8 cellular contexts compared by ENCODE assay signal in genomic region chr6:43428112-43428570, GRCh38. TPM values are rescaled to one million over a fixed set of nuclear protein-coding genes. Genes with fewer than 3 reads are reported as not detected.
DNase-seq lines count a peak whose midpoint lies in the region; ATAC-seq and TF ChIP-seq lines count a peak whose summit lies in the region.

No MANE protein-coding gene starts in this region.

- peak overlapping the region; percentile 66 to 81 for H3K4me3 ChIP-seq in gastroesophageal sphincter
- peak overlapping the region; percentile 95 for H3K4me3 ChIP-seq in skeletal muscle satellite cell (ENCODE audit: low read length)

- H3K9me3 Mint-ChIP-seq in activated CD8-positive, alpha-beta memory T cell treated with anti-CD3 and anti-CD28 coated beads, Interleukin-2, amount 10 ng/mL, durations not matched to agents 7 days and 5 days (ENCODE audit: low read depth) = no peaks in the 10 kb centered on the region
- H3K9me3 Mint-ChIP-seq in T-cell = no peaks in the 10 kb centered on the region

- H3K4me1 Mint-ChIP-seq in activated CD8-positive, alpha-beta memory T cell treated with anti-CD3 and anti-CD28 coated beads, Interleukin-2, amount 10 ng/mL, durations not matched to agents 7 days and 5 days = peaks cover 22% of the 10 kb centered on the region
- peaks cover 28 to 36% (median 31%) of the 10 kb centered on the region in 3 donors for H3K4me1 Mint-ChIP-seq in T-cell

- TF ChIP-seq POLR2A in gastroesophageal sphincter (IDR thresholded peaks at IDR 0.05) = no peak

- H3K9ac ChIP-seq in skeletal muscle satellite cell (ENCODE audit: low read depth, low read length) = peak overlapping the region; percentile 88

- CTCF ChIA-PET in activated CD8-positive, alpha-beta memory T cell treated with anti-CD3 and anti-CD28 coated beads, Interleukin-2, amount 10 ng/mL, durations not matched to agents 7 days and 5 days (lab: Charles Lee) = interaction anchor here (1.0 to 2.0 kb wide), 7 partner anchors 15 to 165 kb away, joined by 3 to 8 read pairs (median 6); partner anchors contain the start of gene DLK2
- CTCF ChIA-PET in T-cell (lab: Charles Lee) = interaction anchor here in 1 of 2 donors (0.8 to 1.5 kb wide), 2 partner anchors 41 to 78 kb away, joined by 5 to 8 read pairs; no protein-coding TSS in a partner anchor

- H3K36me3 ChIP-seq in gastroesophageal sphincter = peaks cover 0 to 22% of the 10 kb centered on the region in 2 donors
- peaks cover 16% of the 10 kb centered on the region for H3K36me3 ChIP-seq in skeletal muscle satellite cell (ENCODE audit: insufficient read depth, low read length)

- POLR2A ChIA-PET in T-cell (lab: Charles Lee) = interaction anchor here in 1 of 2 donors (0.6 kb wide), 1 partner anchor 768 kb away, joined by 6 read pairs; no protein-coding TSS in a partner anchor

- H3K27me3 Mint-ChIP-seq in activated CD8-positive, alpha-beta memory T cell treated with anti-CD3 and anti-CD28 coated beads, Interleukin-2, amount 10 ng/mL, durations not matched to agents 7 days and 5 days = no peaks in the 10 kb centered on the region
- H3K27me3 Mint-ChIP-seq in T-cell = no peaks in the 10 kb centered on the region

- WGBS in gastroesophageal sphincter (ENCODE audit: low coverage in 1 of 2), 2 donors = 21 to 27% methylated on average over 5 to 7 of the region's 12 CpGs

- H3K36me3 Mint-ChIP-seq in activated CD8-positive, alpha-beta memory T cell treated with anti-CD3 and anti-CD28 coated beads, Interleukin-2, amount 10 ng/mL, durations not matched to agents 7 days and 5 days = peaks cover 3% of the 10 kb centered on the region
- H3K36me3 Mint-ChIP-seq in T-cell = peaks cover 3% of the 10 kb centered on the region

- peak overlapping the region; percentile 96 for H3K27ac Mint-ChIP-seq in activated CD8-positive, alpha-beta memory T cell treated with anti-CD3 and anti-CD28 coated beads, Interleukin-2, amount 10 ng/mL, durations not matched to agents 7 days and 5 days
- H3K27ac Mint-ChIP-seq in T-cell = peak overlapping the region; percentile 94

- H3K4me2 ChIP-seq in skeletal muscle satellite cell (ENCODE audit: low read length) = peak overlapping the region; percentile 90

- H3K9me3 ChIP-seq in gastroesophageal sphincter (no peaks in the 10 kb centered on the region), skeletal muscle satellite cell (replicated peaks; ENCODE audit: low read length) (no peaks in the 10 kb centered on the region)

- TF ChIP-seq EP300 in gastroesophageal sphincter (IDR thresholded peaks at IDR 0.05) = no peak

- peak overlapping the region; percentile 96 for H3K4me3 Mint-ChIP-seq in activated CD8-positive, alpha-beta memory T cell treated with anti-CD3 and anti-CD28 coated beads, Interleukin-2, amount 10 ng/mL, durations not matched to agents 7 days and 5 days
- peak overlapping the region; percentile 92 to 94 (median 92) for H3K4me3 Mint-ChIP-seq in T-cell

- no peak for DNase-seq in activated CD8-positive, alpha-beta memory T cell treated with anti-CD3 and anti-CD28 coated beads, Interleukin-2, amount 10 ng/mL, durations not matched to agents 7 days and 5 days
- no peak for DNase-seq in activated CD8-positive, alpha-beta memory T cell treated with anti-CD3 and anti-CD28 coated beads, Interleukin-2, amount 50 U/mL, for 48 hours
- DNase-seq in T-cell = peak in 2 of 34 experiments; percentile 13 to 18
- no peak for DNase-seq in stimulated activated CD4-positive, alpha-beta T cell treated with anti-CD3 and anti-CD28 coated beads, Interleukin-4, amount 100 ng/mL, for 24 hours
- no peak for DNase-seq in NAMALWA (ENCODE audit: low spot score)

- no peak for ATAC-seq in activated CD8-positive, alpha-beta memory T cell treated with anti-CD3 and anti-CD28 coated beads, Interleukin-2, amount 10 ng/mL, durations not matched to agents 7 days and 5 days
- peak in 1 of 4 experiments; percentile 48 for ATAC-seq in T-cell (replicated peaks in 1 of 4)
- no peak for ATAC-seq in gastroesophageal sphincter
- no peak for ATAC-seq in GM18907 (IDR thresholded peaks at IDR 0.05; ENCODE audit: unreplicated experiment)

- H3K27me3 ChIP-seq in gastroesophageal sphincter = no peaks in the 10 kb centered on the region
- H3K27me3 ChIP-seq in skeletal muscle satellite cell (ENCODE audit: control insufficient read depth, insufficient read depth, low read length) = no peaks in the 10 kb centered on the region

- no peak for TF ChIP-seq CTCF in gastroesophageal sphincter (IDR thresholded peaks at IDR 0.05)

- peaks cover 0 to 23% (median 15%) of the 10 kb centered on the region in 3 donors for H3K4me1 ChIP-seq in gastroesophageal sphincter
- H3K4me1 ChIP-seq in skeletal muscle satellite cell (ENCODE audit: control insufficient read depth, insufficient read depth, low read length) = peaks cover 19% of the 10 kb centered on the region

- peak overlapping the region; percentile 41 to 91 (median 90) for H3K27ac ChIP-seq in gastroesophageal sphincter

RNA-seq across cellular contexts. Expression of gene ABCC10, which starts 0.8 kb away (rescaled TPM):
- total RNA-seq in activated CD8-positive, alpha-beta memory T cell treated with anti-CD3 and anti-CD28 coated beads, Interleukin-2, amount 10 ng/mL, durations not matched to agents 7 days and 5 days = 10 to 100 TPM; 52.0 to 59.6 TPM
- 10 to 100 TPM; 57.8 to 85.4 (median 75.5) TPM for total RNA-seq in T-cell
- 10 to 100 TPM in 3 of 4 donors, 1 to 10 TPM in 1; 7.1 to 19.4 (median 10.2) TPM for total RNA-seq in gastroesophageal sphincter
- total RNA-seq in skeletal muscle satellite cell (2012; rRNA removed) = 17.3 and 31.9 TPM in 2 replicates

RNA-seq across cellular contexts. Expression of gene DLK2, which starts 27.2 kb away (rescaled TPM):
- not detected for total RNA-seq in activated CD8-positive, alpha-beta memory T cell treated with anti-CD3 and anti-CD28 coated beads, Interleukin-2, amount 10 ng/mL, durations not matched to agents 7 days and 5 days
- 1 to 10 TPM in 4 of 5 donors, under 1 TPM in 1; 0.47 to 2.1 (median 1.4) TPM for total RNA-seq in T-cell
- under 1 TPM in 1 of 4 donors, not detected in 3; 0.54 TPM for total RNA-seq in gastroesophageal sphincter
- total RNA-seq in skeletal muscle satellite cell (2012; rRNA removed) = 0.76 and 0.87 TPM in 2 replicates

RNA-seq across cellular contexts. Expression of gene TJAP1, which starts 49.2 kb away (rescaled TPM):
- 10 to 100 TPM; 41.1 to 41.8 TPM for total RNA-seq in activated CD8-positive, alpha-beta memory T cell treated with anti-CD3 and anti-CD28 coated beads, Interleukin-2, amount 10 ng/mL, durations not matched to agents 7 days and 5 days
- total RNA-seq in T-cell (10 to 100 TPM; 30.8 to 51.9 (median 50.6) TPM), gastroesophageal sphincter (10 to 100 TPM; 20.1 to 36.0 (median 27.8) TPM)
- 10.7 and 13.9 TPM in 2 replicates for total RNA-seq in skeletal muscle satellite cell (2012; rRNA removed)

RNA-seq across cellular contexts. Expression of gene ZNF318, which starts 58.7 kb away (rescaled TPM):
- 10 to 100 TPM in 1 of 2 experiments, 1 to 10 TPM in 1; 9.7 to 12.8 TPM for total RNA-seq in activated CD8-positive, alpha-beta memory T cell treated with anti-CD3 and anti-CD28 coated beads, Interleukin-2, amount 10 ng/mL, durations not matched to agents 7 days and 5 days
- 10 to 100 TPM; 24.3 to 33.5 (median 26.2) TPM for total RNA-seq in T-cell
- 10 to 100 TPM; 11.7 to 22.1 (median 18.4) TPM for total RNA-seq in gastroesophageal sphincter
- 5.6 and 7.2 TPM in 2 replicates for total RNA-seq in skeletal muscle satellite cell (2012; rRNA removed)
